Comparison of ENCODE assay signal across 20 cellular contexts in the genomic region with DNA sequence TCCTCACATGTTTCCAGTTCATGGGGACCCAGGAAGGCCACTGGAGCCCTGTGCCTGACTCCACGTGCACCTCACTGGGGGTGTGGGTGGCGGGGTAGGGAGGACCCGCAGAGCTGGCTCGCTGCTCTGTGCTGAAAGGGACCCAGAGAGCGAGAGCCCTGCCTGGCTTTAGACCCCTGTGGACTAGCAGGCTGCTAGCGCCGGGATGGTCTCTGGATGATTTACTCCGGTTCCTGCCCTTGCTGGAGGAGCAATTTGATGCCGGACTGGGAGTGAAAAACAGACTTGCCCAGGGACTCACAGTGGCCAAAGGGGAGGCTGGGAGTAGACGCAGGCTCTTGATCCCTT. TPM values are rescaled to one million over a fixed set of nuclear protein-coding genes. Genes with fewer than 3 reads are reported as not detected.
DNase-seq lines count a peak whose midpoint lies in the region; ATAC-seq and TF ChIP-seq lines count a peak whose summit lies in the region.
"Had no signal": no experiment of that assay in that cellular context is flagged by ENCODE, and none has a peak within 500 bp of the region (broad histone marks: within the 10 kb centered on the region; RNA-seq: fewer than 3 reads in every experiment).

No MANE protein-coding gene starts in this region.

- dilution Hi-C loops in IMR-90 (cut with HindIII; ENCODE audit: low sequenced_read_pairs, unreplicated experiment): no loop called here

- peak overlapping the region; percentile 89 for H3K23ac ChIP-seq in IMR-90 (ENCODE audit: low read depth, low read length)

- peak overlapping the region; percentile 83 for H4K91ac ChIP-seq in IMR-90 (ENCODE audit: insufficient read depth, low read depth, low read length)

- H4K8ac ChIP-seq in IMR-90 (ENCODE audit: low read depth in 2 of 2, low read length in 2 of 2): peak overlapping the region; percentile 65 to 80; a peak in 3 of 4 replicates

- H2AFZ ChIP-seq in IMR-90 (replicated peaks; ENCODE audit: low read length, poor library complexity): peak overlapping the region; percentile 67

- H3K4me1 Mint-ChIP-seq in WTC11: peaks cover 20% of the 10 kb centered on the region
- H3K4me1 Mint-ChIP-seq: natural killer cell had no signal

- H3K9ac ChIP-seq in IMR-90 (ENCODE audit: low read depth, low read length): peak overlapping the region; percentile 57

- no peak for TF ChIP-seq POLR2A in IMR-90 (IDR thresholded peaks at IDR 0.05; ENCODE audit: low read depth, low read length)

- POLR2A ChIA-PET in IMR-90 (lab: Charles Lee; ENCODE audit: unreplicated experiment): no interaction called here
- POLR2A ChIA-PET in WTC11 (lab: Charles Lee): interaction anchor here (0.6 kb wide), 2 partner anchors 52 to 480 kb away, joined by 3 to 4 read pairs; no protein-coding TSS in a partner anchor

- peak; percentile 22 for DNase-seq in AG08396 (ENCODE audit: low spot score)
- no peak for DNase-seq in IMR-90
- DNase-seq in WTC11 (ENCODE audit: low spot score): peak; percentile 35
- DNase-seq in iPS-NIHi7 (ENCODE audit: extremely low spot score): peak; percentile 50
- no peak for DNase-seq in amniotic stem cell (lab: John Stamatoyannopoulos, UW)
- DNase-seq in cortex of kidney (lab: John Stamatoyannopoulos, UW): no peak
- DNase-seq: activated CD4-positive, alpha-beta T cell treated with anti-CD3 and anti-CD28 coated beads, Interleukin-2, amount 50 U/mL, for 4 hours; activated effector memory CD4-positive, alpha-beta T cell treated with Interleukin-2 at 50 U/mL for 16 hours; GF-D8; natural killer cell; posterior cingulate gyrus had no signal

- intact Hi-C loops in IMR-90 (cut with micrococcal nuclease): no loop called here

- H3K9me3 Mint-ChIP-seq in WTC11: no peaks in the 10 kb centered on the region
- H3K9me3 Mint-ChIP-seq: mesothelial cell of epicardium, natural killer cell had no signal

- H2BK5ac ChIP-seq in IMR-90 (ENCODE audit: low read depth, low read length, poor library complexity, severe bottlenecking): peak overlapping the region; percentile 91

- H2AK9ac ChIP-seq in IMR-90 (replicated peaks; ENCODE audit: low read depth, low read length, poor library complexity): peak overlapping the region; percentile 56

- peak overlapping the region; percentile 62 for H4K5ac ChIP-seq in IMR-90 (ENCODE audit: low read depth, low read length)

- in situ Hi-C loops in IMR-90 (cut with MboI; ENCODE audit: low sequenced_read_pairs): no loop called here

- peaks cover 12% of the 10 kb centered on the region for H3K36me3 ChIP-seq in IMR-90 (ENCODE audit: control insufficient read depth, insufficient read depth, low read length)
- H3K36me3 ChIP-seq: breast epithelium, HAP-1, thoracic aorta had no signal

- H2BK120ac ChIP-seq in IMR-90 (ENCODE audit: low read depth, low read length): peak overlapping the region; percentile 88

- no peaks in the 10 kb centered on the region for H3K27me3 ChIP-seq in IMR-90 (ENCODE audit: control insufficient read depth, insufficient read depth, low read length)
- H3K27me3 ChIP-seq: breast epithelium had no signal

- H3K56ac ChIP-seq in IMR-90 (ENCODE audit: extremely low read depth, insufficient read depth, low read length): peak overlapping the region; percentile 41; the same call in 1 of the 2 replicates

- no peaks in the 10 kb centered on the region for H3K9me3 ChIP-seq in IMR-90 (ENCODE audit: control insufficient read depth, insufficient read depth, low read length)
- H3K9me3 ChIP-seq: breast epithelium, HAP-1, thoracic aorta had no signal

- no peak for TF ChIP-seq CTCF in IMR-90 (conservative IDR thresholded peaks at IDR 0.05; ENCODE audit: low read depth, low read length)
- TF ChIP-seq CTCF in WTC11 (IDR thresholded peaks at IDR 0.05): no peak

- ATAC-seq in IMR-90 (ENCODE audit: low read depth) (peak; percentile 46), WTC11 (peak; percentile 53), GM18909 (IDR thresholded peaks at IDR 0.05; ENCODE audit: poor library complexity, unreplicated experiment) (no peak), GM18870 (IDR thresholded peaks at IDR 0.05; ENCODE audit: unreplicated experiment) (no peak)

- no TSS peak for BruUV-seq in IMR-90 (replicated peaks; lab: Mats Ljungman, UMichigan)

- H3K79me1 ChIP-seq in IMR-90 (ENCODE audit: low read depth in 1 of 2, low read length in 2 of 2): peaks cover 62 to 93% of the 10 kb centered on the region in 2 experiments

- peak overlapping the region; percentile 83 for H2AK5ac ChIP-seq in IMR-90 (ENCODE audit: low read depth, low read length)

- peak overlapping the region; percentile 76 for H3K14ac ChIP-seq in IMR-90 (replicated peaks; ENCODE audit: low read depth, low read length)

- no peaks in the 10 kb centered on the region for H3K36me3 Mint-ChIP-seq in WTC11
- H3K36me3 Mint-ChIP-seq: mesothelial cell of epicardium, natural killer cell had no signal

- 0% methylated on average over 2 of the region's 10 CpGs; no CpG with 5 or more reads in 1 of the 2 experiments for WGBS in IMR-90 (ENCODE audit: extremely low coverage in 2 of 2, insufficient read length in 1 of 2), 2 experiments

- TF ChIP-seq RAD21 in IMR-90 (IDR thresholded peaks at IDR 0.05; ENCODE audit: low read length): no peak

- H2BK20ac ChIP-seq in IMR-90 (ENCODE audit: low read depth, low read length): peak overlapping the region; percentile 22; the same call in 1 of the 2 replicates

- peaks cover 35% of the 10 kb centered on the region for H3K4me1 ChIP-seq in IMR-90 (ENCODE audit: control insufficient read depth, insufficient read depth, low read length)
- H3K4me1 ChIP-seq: breast epithelium, HAP-1 had no signal

- peaks cover 10% of the 10 kb centered on the region for H3K27me3 Mint-ChIP-seq in WTC11 (ENCODE audit: low read depth)

- peak overlapping the region; percentile 94 for H3K4ac ChIP-seq in IMR-90 (ENCODE audit: low read depth, low read length)

- no peak overlapping the region for H3K4me3 Mint-ChIP-seq in WTC11
- H3K4me3 Mint-ChIP-seq: natural killer cell had no signal

- H3K4me2 ChIP-seq in IMR-90 (ENCODE audit: low read depth, low read length): peak overlapping the region; percentile 76

- CTCF ChIA-PET in IMR-90 (lab: Yijun Ruan, JAX): interaction anchor here (0.6 to 0.7 kb wide), 2 partner anchors 19 to 168 kb away, joined by 3 read pairs; no protein-coding TSS in a partner anchor
- CTCF ChIA-PET in WTC11 (lab: Charles Lee): interaction anchor here (0.8 to 1.5 kb wide), 6 partner anchors 31 to 418 kb away, joined by 3 to 5 read pairs (median 4); no protein-coding TSS in a partner anchor

- peak overlapping the region; percentile 97 for H3K27ac ChIP-seq in IMR-90 (ENCODE audit: insufficient read depth, low read length)
- H3K27ac ChIP-seq: breast epithelium, SK-N-MC, thoracic aorta, VCaP had no signal

- H3K4me3 ChIP-seq in IMR-90 (ENCODE audit: insufficient read depth, low read depth, low read length): no peak overlapping the region
- H3K4me3 ChIP-seq: breast epithelium, HAP-1, SK-N-MC, thoracic aorta had no signal

- peak overlapping the region; percentile 80 for H3K18ac ChIP-seq in IMR-90 (ENCODE audit: low read depth, low read length)

- H3K27ac Mint-ChIP-seq in WTC11: no peak overlapping the region
- H3K27ac Mint-ChIP-seq: natural killer cell had no signal

- H2BK15ac ChIP-seq in IMR-90 (ENCODE audit: low read depth, low read length): peak overlapping the region; percentile 84; the same call in 2 of the 3 replicates

- peaks cover 37% of the 10 kb centered on the region for H3K9me1 ChIP-seq in IMR-90 (ENCODE audit: insufficient read depth, low read length)

- H4K20me1 ChIP-seq in IMR-90 (ENCODE audit: insufficient read depth, low read length): peaks cover 15% of the 10 kb centered on the region

TF ChIP-seq in IMR-90, 13 proteins besides CTCF, POLR2A, EP300 and RAD21:
- TF ChIP-seq MXI1 (IDR thresholded peaks at IDR 0.05; ENCODE audit: borderline replicate concordance, low read depth, low read length) (no peak), CHD1 (IDR thresholded peaks at IDR 0.05; ENCODE audit: low read depth, low read length) (no peak), NFE2L2 (IDR thresholded peaks at IDR 0.05; ENCODE audit: low read depth, low read length) (no peak), SMC3 (IDR thresholded peaks at IDR 0.05; ENCODE audit: low read depth, low read length) (no peak), RCOR1 (IDR thresholded peaks at IDR 0.05; ENCODE audit: insufficient replicate concordance, low read length) (no peak), MAZ (IDR thresholded peaks at IDR 0.05; ENCODE audit: borderline replicate concordance, low read depth, low read length) (no peak), BHLHE40 (IDR thresholded peaks at IDR 0.05; ENCODE audit: low read depth, low read length) (no peak)
TF ChIP-seq in IMR-90: peak in this region for 0.

TF ChIP-seq in WTC11, 78 proteins besides CTCF, POLR2A, EP300 and RAD21:
- TF ChIP-seq PRRX2 (CRISPR knock-in tag; IDR thresholded peaks at IDR 0.05): no peak
- TF ChIP-seq TEAD4 (CRISPR knock-in tag; IDR thresholded peaks at IDR 0.05): no peak
- TF ChIP-seq, protein P1, sequence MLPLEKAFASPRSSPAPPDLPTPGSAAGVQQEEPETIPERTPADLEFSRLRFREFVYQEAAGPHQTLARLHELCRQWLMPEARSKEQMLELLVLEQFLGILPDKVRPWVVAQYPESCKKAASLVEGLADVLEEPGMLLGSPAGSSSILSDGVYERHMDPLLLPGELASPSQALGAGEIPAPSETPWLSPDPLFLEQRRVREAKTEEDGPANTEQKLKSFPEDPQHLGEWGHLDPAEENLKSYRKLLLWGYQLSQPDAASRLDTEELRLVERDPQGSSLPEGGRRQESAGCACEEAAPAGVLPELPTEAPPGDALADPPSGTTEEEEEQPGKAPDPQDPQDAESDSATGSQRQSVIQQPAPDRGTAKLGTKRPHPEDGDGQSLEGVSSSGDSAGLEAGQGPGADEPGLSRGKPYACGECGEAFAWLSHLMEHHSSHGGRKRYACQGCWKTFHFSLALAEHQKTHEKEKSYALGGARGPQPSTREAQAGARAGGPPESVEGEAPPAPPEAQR (CRISPR knock-in tag; IDR thresholded peaks at IDR 0.05): no peak
- TF ChIP-seq, protein P2, sequence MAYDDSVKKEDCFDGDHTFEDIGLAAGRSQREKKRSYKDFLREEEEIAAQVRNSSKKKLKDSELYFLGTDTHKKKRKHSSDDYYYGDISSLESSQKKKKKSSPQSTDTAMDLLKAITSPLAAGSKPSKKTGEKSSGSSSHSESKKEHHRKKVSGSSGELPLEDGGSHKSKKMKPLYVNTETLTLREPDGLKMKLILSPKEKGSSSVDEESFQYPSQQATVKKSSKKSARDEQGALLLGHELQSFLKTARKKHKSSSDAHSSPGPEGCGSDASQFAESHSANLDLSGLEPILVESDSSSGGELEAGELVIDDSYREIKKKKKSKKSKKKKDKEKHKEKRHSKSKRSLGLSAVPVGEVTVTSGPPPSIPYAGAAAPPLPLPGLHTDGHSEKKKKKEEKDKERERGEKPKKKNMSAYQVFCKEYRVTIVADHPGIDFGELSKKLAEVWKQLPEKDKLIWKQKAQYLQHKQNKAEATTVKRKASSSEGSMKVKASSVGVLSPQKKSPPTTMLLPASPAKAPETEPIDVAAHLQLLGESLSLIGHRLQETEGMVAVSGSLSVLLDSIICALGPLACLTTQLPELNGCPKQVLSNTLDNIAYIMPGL (CRISPR knock-in tag; IDR thresholded peaks at IDR 0.05): no peak

RNA-seq across cellular contexts. Expression of gene NTF3, which starts 49.0 kb away (rescaled TPM):
- total RNA-seq in IMR-90 (2012; rRNA removed) (12.2 TPM in 2 replicates), WTC11 (2021) (1.2 to 1.5 TPM (median 1.3 TPM) in 3 replicates)
- polyA plus RNA-seq in IMR-90 (2012; rRNA removed): 32.4 and 36.0 TPM in 2 replicates
- 27.9 and 38.6 TPM in 2 replicates for polyA plus RNA-seq in IMR-90 (2012; cell fraction: cytosol; rRNA removed)
- polyA plus RNA-seq in IMR-90 (2012; cell fraction: nucleus; rRNA removed; ENCODE audit: low replicate concordance): 52.0 and 83.7 TPM in 2 replicates
- total RNA-seq: natural killer cell; T-helper 2 cell treated with Interferon-gamma antibody and Interleukin-4, amounts not matched to agents 100 ng/mL and 5 ng/mL, for 36 hours had no signal

Comparison
In these comparisons a context has a peak if more than half of its experiments do, and no peak if none do; other contexts are left out.
1. DNase-seq: peak in AG08396 (single experiment), WTC11 (single experiment) and iPS-NIHi7 (single experiment); none in IMR-90 (single experiment), amniotic stem cell (single experiment) and cortex of kidney (single experiment).
2. ATAC-seq: peak in IMR-90 (single experiment) and WTC11 (single experiment); none in GM18909 (single experiment) and GM18870 (single experiment).